ENCODE assay signal across 1 cellular context in genomic region chr13:113491418-113491883, GRCh38.
TF ChIP-seq lines count a peak whose summit lies in the region.

No MANE protein-coding gene starts in this region.

TF ChIP-seq in A549, 52 proteins besides CTCF, POLR2A, EP300 and RAD21 (continued from another document):
- no peak for TF ChIP-seq JUN (IDR thresholded peaks at IDR 0.05)
- no peak for TF ChIP-seq POLR2AphosphoS2 (conservative IDR thresholded peaks at IDR 0.05; ENCODE audit: low read length)
- no peak for TF ChIP-seq FOSL2 (IDR thresholded peaks at IDR 0.05)
- TF ChIP-seq FOSL2 (CRISPR knock-in tag; IDR thresholded peaks at IDR 0.05), result no peak
- TF ChIP-seq MAX (IDR thresholded peaks at IDR 0.05), result no peak
TF ChIP-seq in A549: peak in this region for 0.
